In the genomic region with DNA sequence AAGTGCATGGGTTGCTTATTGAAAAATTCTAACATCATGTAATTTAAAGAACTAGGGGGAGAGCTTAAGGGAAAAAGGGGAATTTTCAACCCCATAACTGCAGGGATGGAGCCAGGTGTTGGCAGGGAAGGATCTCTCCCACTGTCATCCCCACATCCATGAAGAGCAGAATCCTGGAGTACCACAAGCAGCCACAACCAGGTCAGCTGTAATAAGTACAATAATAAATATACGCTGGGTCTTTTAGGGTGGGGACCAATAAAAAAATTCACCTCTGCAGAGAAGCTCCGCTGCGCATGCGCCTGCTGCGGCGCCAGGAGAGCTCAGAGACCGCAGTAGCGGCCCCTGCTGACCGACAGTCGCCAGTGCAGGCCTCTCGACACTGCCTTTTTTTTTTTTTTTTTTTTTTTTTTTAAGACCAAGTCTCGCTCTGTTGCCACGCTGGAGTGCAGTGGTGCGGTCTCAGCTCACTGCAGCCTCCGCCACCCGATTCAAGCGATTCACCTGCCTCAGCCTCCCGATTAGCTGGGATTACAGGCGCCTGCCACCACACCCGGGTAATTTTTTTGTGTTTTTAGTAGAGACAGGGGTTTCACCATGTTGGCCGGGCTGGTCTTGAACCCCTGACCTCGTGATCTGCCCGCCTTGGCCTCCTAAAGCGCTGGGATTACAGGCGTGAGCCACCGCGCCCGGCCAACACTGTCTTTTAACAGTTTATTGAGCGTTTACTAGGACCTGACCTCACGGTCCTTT, we compare ENCODE assay signal across 8 cellular contexts. TPM values are rescaled to one million over a fixed set of nuclear protein-coding genes. Genes with fewer than 3 reads are reported as not detected.
DNase-seq lines count a peak whose midpoint lies in the region; ATAC-seq and TF ChIP-seq lines count a peak whose summit lies in the region.

No MANE protein-coding gene starts in this region.

- peak overlapping the region; percentile 83 for H3K27ac Mint-ChIP-seq in central memory CD8-positive, alpha-beta T cell (ENCODE audit: low read depth)

- peak; percentile 30 for ATAC-seq in HG03108 (IDR thresholded peaks at IDR 0.05; ENCODE audit: unreplicated experiment)
- peak; percentile 29 for ATAC-seq in central memory CD8-positive, alpha-beta T cell (replicated peaks; ENCODE audit: extremely low read depth, poor library complexity, severe bottlenecking)
- no peak for ATAC-seq in GM19467 (IDR thresholded peaks at IDR 0.05; ENCODE audit: unreplicated experiment)

- DNase-seq in DMS 273 treated with DMSO at 0.1 percent for 48 hours (lab: John Stamatoyannopoulos, UW) (peak; percentile 61), NCI-H446 (lab: John Stamatoyannopoulos, UW) (peak; percentile 82 to 95), kidney epithelial cell (ENCODE audit: low read depth) (peak; percentile 32)
- DNase-seq in activated CD4-positive, CD25-positive, alpha-beta regulatory T cell treated with anti-CD3 and anti-CD28 coated beads, Interleukin-2, amount 50 U/mL, for 72 hours: peak; percentile 90
- DNase-seq in central memory CD8-positive, alpha-beta T cell (ENCODE audit: low spot score in 2 of 2): peak; percentile 84 to 87
- peak; percentile 82 for DNase-seq in stimulated activated CD4-positive, alpha-beta T cell treated with anti-CD3 and anti-CD28 coated beads, Interleukin-15, amount 100 ng/mL, for 48 hours (ENCODE audit: low read depth in 2 of 2)

- H3K4me3 ChIP-seq in kidney epithelial cell (ENCODE audit: low read depth, low read length): peak overlapping the region; percentile 0

- peak; percentile 95 for TF ChIP-seq CTCF in kidney epithelial cell (IDR thresholded peaks at IDR 0.05; ENCODE audit: insufficient read depth, low read length, poor library complexity, severe bottlenecking)

- H3K36me3 Mint-ChIP-seq in central memory CD8-positive, alpha-beta T cell (ENCODE audit: insufficient read depth): peaks cover 35% of the 10 kb centered on the region

- peak overlapping the region; percentile 94 for H3K4me3 Mint-ChIP-seq in central memory CD8-positive, alpha-beta T cell

- H3K36me3 ChIP-seq in kidney epithelial cell (ENCODE audit: control insufficient read depth, insufficient read depth, low read length): peaks cover 8% of the 10 kb centered on the region

- no peaks in the 10 kb centered on the region for H3K27me3 ChIP-seq in kidney epithelial cell (ENCODE audit: control insufficient read depth, insufficient read depth, low read length)

- H3K4me1 Mint-ChIP-seq in central memory CD8-positive, alpha-beta T cell: peaks cover 50% of the 10 kb centered on the region

- H3K9me3 Mint-ChIP-seq in central memory CD8-positive, alpha-beta T cell: no peaks in the 10 kb centered on the region

- no peaks in the 10 kb centered on the region for H3K27me3 Mint-ChIP-seq in central memory CD8-positive, alpha-beta T cell

RNA-seq across cellular contexts. Expression of a gene that starts 2.5 kb away (rescaled TPM):
- 3,492 and 3,925 TPM in 2 replicates for total RNA-seq in kidney epithelial cell

RNA-seq across cellular contexts. Expression of a gene that starts 16.9 kb away (rescaled TPM):
- total RNA-seq in kidney epithelial cell: 155 and 199 TPM in 2 replicates

RNA-seq across cellular contexts. Expression of a gene that starts 19.7 kb away (rescaled TPM):
- 38.1 and 43.7 TPM in 2 replicates for total RNA-seq in kidney epithelial cell

RNA-seq across cellular contexts. Expression of a gene that starts 54.9 kb away (rescaled TPM):
- not detected in 2 replicates for total RNA-seq in kidney epithelial cell

Comparison
In these comparisons a context has a peak if more than half of its experiments do, and no peak if none do; other contexts are left out.
1. DNase-seq: peak in every context shown above with its lines; median percentile 90 in activated CD4-positive, CD25-positive, alpha-beta regulatory T cell treated with anti-CD3 and anti-CD28 coated beads, Interleukin-2, amount 50 U/mL, for 72 hours; 88 in NCI-H446; 86 in central memory CD8-positive, alpha-beta T cell; 82 in stimulated activated CD4-positive, alpha-beta T cell treated with anti-CD3 and anti-CD28 coated beads, Interleukin-15, amount 100 ng/mL, for 48 hours; 61 in DMS 273 treated with DMSO at 0.1 percent for 48 hours; 32 in kidney epithelial cell.